In genomic region chr3:152910966-152911365, GRCh38 we compare ENCODE assay signal across 20 cellular contexts.
A peak's percentile ranks its signal among the peaks of the same experiment; 100 is the strongest.
DNase-seq lines count a peak whose midpoint lies in the region; FAIRE-seq and TF ChIP-seq lines count a peak whose summit lies in the region.
"Had no signal": no experiment of that assay in that cellular context is flagged by ENCODE, and none has a peak within 500 bp of the region (broad histone marks: within the 10 kb centered on the region; RNA-seq: fewer than 3 reads in every experiment).

No MANE protein-coding gene starts in this region.

- no peak for TF ChIP-seq CTCF in GM12865 (IDR thresholded peaks at IDR 0.05; ENCODE audit: insufficient read depth, low read depth, low read length, missing control alignments)
- TF ChIP-seq CTCF in bronchial epithelial cell (IDR thresholded peaks at IDR 0.05; ENCODE audit: insufficient read depth, low read length, severe bottlenecking) = no peak
- TF ChIP-seq CTCF in hepatocyte (IDR thresholded peaks at IDR 0.05; ENCODE audit: poor library complexity) = no peak

- H3K4me2 ChIP-seq in hepatocyte = no peak overlapping the region
- H3K4me2 ChIP-seq: BLaER1 had no signal

- H3K4me1 ChIP-seq in hepatocyte (ENCODE audit: insufficient read depth) = no peaks in the 10 kb centered on the region
- H3K4me1 ChIP-seq: BLaER1, SJSA1 had no signal

- H3K27me3 ChIP-seq in bronchial epithelial cell (ENCODE audit: control insufficient read depth, insufficient read depth, low read length) (no peaks in the 10 kb centered on the region), hepatocyte (no peaks in the 10 kb centered on the region)
- H3K27me3 ChIP-seq: BLaER1 had no signal

- WGBS in hepatocyte (ENCODE audit: low lambda C conversion rate, missing lambda C conversion rate) = 85% methylated on average over 1 of the region's 1 CpG

- H4K20me1 ChIP-seq in hepatocyte (ENCODE audit: insufficient read depth, poor library complexity, severe bottlenecking) = no peaks in the 10 kb centered on the region
- H4K20me1 ChIP-seq: BLaER1 had no signal

- H3K79me2 ChIP-seq in hepatocyte = no peaks in the 10 kb centered on the region

- H2AFZ ChIP-seq in hepatocyte = no peak overlapping the region

- no peak for FAIRE-seq in bronchial epithelial cell (lab: Jason Lieb, UNC)
- FAIRE-seq: A204.1, GM19239, HepG2, RCC 7860 had no signal

- no peaks in the 10 kb centered on the region for H3K36me3 ChIP-seq in bronchial epithelial cell (ENCODE audit: control insufficient read depth, insufficient read depth, low read length)
- H3K36me3 ChIP-seq in hepatocyte (replicated peaks; ENCODE audit: insufficient read depth, low read depth) = no peaks in the 10 kb centered on the region
- H3K36me3 ChIP-seq: BLaER1, SJSA1 had no signal

- DNase-seq in GM12865 (ENCODE audit: low read depth) (peak; percentile 5), bronchial epithelial cell (ENCODE audit: low read depth) (peak; percentile 16), hepatocyte (ENCODE audit: low spot score) (peak; percentile 11), SW 1271 (lab: John Stamatoyannopoulos, UW) (no peak), NCI-H345 treated with DMSO at 0.1 percent for 48 hours (lab: John Stamatoyannopoulos, UW; ENCODE audit: unreplicated experiment) (no peak), inferior parietal cortex (ENCODE audit: extremely low spot score) (no peak)
- DNase-seq: CD4-positive, CD25-positive, alpha-beta regulatory T cell; DMS153; DND-41; MV-4-11; NCI-H2029; NCI-H226; NCI-H510A treated with DMSO at 0.1 percent for 48 hours had no signal

- H3K27ac ChIP-seq in hepatocyte = no peak overlapping the region
- H3K27ac ChIP-seq: BLaER1, SJSA1 had no signal

- no peak overlapping the region for H3K4me3 ChIP-seq in GM12865 (ENCODE audit: low read depth, low read length)
- H3K4me3 ChIP-seq in bronchial epithelial cell (ENCODE audit: low read depth, low read length) = no peak overlapping the region
- no peak overlapping the region for H3K4me3 ChIP-seq in hepatocyte
- H3K4me3 ChIP-seq: BLaER1, SJSA1 had no signal

- H3K9me3 ChIP-seq in hepatocyte (ENCODE audit: low read depth) = no peaks in the 10 kb centered on the region
- H3K9me3 ChIP-seq: BLaER1, SJSA1 had no signal

- TF ChIP-seq EP300 in Ishikawa (IDR thresholded peaks at IDR 0.05; ENCODE audit: borderline replicate concordance) = no peak

- no peaks in the 10 kb centered on the region for H3K9me2 ChIP-seq in hepatocyte (replicated peaks; ENCODE audit: insufficient read depth)

- no peak for TF ChIP-seq RAD21 in Ishikawa (IDR thresholded peaks at IDR 0.05; ENCODE audit: low read depth)

TF ChIP-seq in Ishikawa, 13 proteins besides CTCF, POLR2A, EP300 and RAD21:
- TF ChIP-seq NFIC (IDR thresholded peaks at IDR 0.05) = peak; percentile 63
- no peak for TF ChIP-seq CREB1 (IDR thresholded peaks at IDR 0.05; ENCODE audit: low read depth)
- no peak for TF ChIP-seq EGR1 (IDR thresholded peaks at IDR 0.05)
- TF ChIP-seq REST (IDR thresholded peaks at IDR 0.05; ENCODE audit: low read depth) = no peak
- no peak for TF ChIP-seq TEAD4 (IDR thresholded peaks at IDR 0.05)

Comparison
In these comparisons a context has a peak if more than half of its experiments do, and no peak if none do; other contexts are left out.
1. DNase-seq: peak in GM12865 (single experiment), bronchial epithelial cell (single experiment) and hepatocyte (single experiment); none in SW 1271 (0 of 2), NCI-H345 treated with DMSO at 0.1 percent for 48 hours (single experiment) and inferior parietal cortex (single experiment).